ENCODE assay signal across 18 cellular contexts in the genomic region with DNA sequence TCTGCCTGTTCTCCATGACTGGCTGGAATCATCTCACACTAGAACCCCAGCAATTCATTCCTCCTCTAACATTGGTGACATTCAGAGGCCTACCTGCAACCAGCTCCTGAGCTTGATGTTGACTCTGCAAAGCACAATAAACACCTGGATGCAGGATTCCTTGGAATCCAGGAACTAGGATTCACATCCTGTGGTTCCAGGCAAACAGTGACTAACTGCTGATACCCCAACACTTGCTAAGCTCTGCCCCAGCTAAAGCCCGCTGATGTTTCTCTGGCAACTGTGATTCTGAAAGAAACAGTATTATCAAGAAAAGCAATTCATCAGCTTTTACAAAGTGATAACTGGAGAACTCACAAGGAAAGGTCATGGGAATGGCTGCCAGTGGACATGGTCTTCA. TPM values are rescaled to one million over a fixed set of nuclear protein-coding genes. Genes with fewer than 3 reads are reported as not detected.
DNase-seq lines count a peak whose midpoint lies in the region; FAIRE-seq and TF ChIP-seq lines count a peak whose summit lies in the region.
"Had no signal": no experiment of that assay in that cellular context is flagged by ENCODE, and none has a peak within 500 bp of the region (broad histone marks: within the 10 kb centered on the region; RNA-seq: fewer than 3 reads in every experiment).

No MANE protein-coding gene starts in this region.

- H3K27me3 Mint-ChIP-seq in endodermal cell (ENCODE audit: insufficient read depth) = no peaks in the 10 kb centered on the region
- H3K27me3 Mint-ChIP-seq: activated CD4-positive, alpha-beta T cell treated with anti-CD3 and anti-CD28 coated beads, Interleukin-2, amount 10 ng/mL, durations not matched to agents 7 days and 5 days; stimulated activated naive CD8-positive, alpha-beta T cell treated with anti-CD3 and anti-CD28 coated beads, Interleukin-15, Interleukin-2, amounts not matched to agents 100 ng/mL and 50 ng/mL, for 24 hours; type B pancreatic cell had no signal

- H3K9me3 ChIP-seq in endodermal cell (ENCODE audit: control insufficient read depth, low read length) = no peaks in the 10 kb centered on the region
- H3K9me3 ChIP-seq: colonic mucosa had no signal

- H3K27ac Mint-ChIP-seq in endodermal cell = peak overlapping the region; percentile 61
- H3K27ac Mint-ChIP-seq: activated CD4-positive, alpha-beta T cell treated with anti-CD3 and anti-CD28 coated beads, Interleukin-2, amount 10 ng/mL, durations not matched to agents 7 days and 5 days; stimulated activated naive CD8-positive, alpha-beta T cell treated with anti-CD3 and anti-CD28 coated beads, Interleukin-15, Interleukin-2, amounts not matched to agents 100 ng/mL and 50 ng/mL, for 24 hours had no signal

- peaks cover 10% of the 10 kb centered on the region for H3K36me3 ChIP-seq in endodermal cell (ENCODE audit: control insufficient read depth, insufficient read depth, low read length)
- H3K36me3 ChIP-seq: colonic mucosa had no signal

- H3K27me3 ChIP-seq in endodermal cell (ENCODE audit: control insufficient read depth, insufficient read depth, low read length, poor library complexity, severe bottlenecking) = no peaks in the 10 kb centered on the region
- H3K27me3 ChIP-seq: colonic mucosa had no signal

- no peaks in the 10 kb centered on the region for H3K4me1 ChIP-seq in endodermal cell (ENCODE audit: control insufficient read depth, insufficient read depth, low read length)
- H3K4me1 ChIP-seq: colonic mucosa had no signal

- peaks cover 16% of the 10 kb centered on the region for H3K36me3 Mint-ChIP-seq in endodermal cell (ENCODE audit: low read depth)

- no peaks in the 10 kb centered on the region for H3K9me3 Mint-ChIP-seq in endodermal cell
- H3K9me3 Mint-ChIP-seq: activated CD4-positive, alpha-beta T cell treated with anti-CD3 and anti-CD28 coated beads, Interleukin-2, amount 10 ng/mL, durations not matched to agents 7 days and 5 days; stimulated activated naive CD8-positive, alpha-beta T cell treated with anti-CD3 and anti-CD28 coated beads, Interleukin-15, Interleukin-2, amounts not matched to agents 100 ng/mL and 50 ng/mL, for 24 hours; type B pancreatic cell had no signal

- H3K4me1 Mint-ChIP-seq in endodermal cell = peaks cover 7% of the 10 kb centered on the region

- FAIRE-seq in GM19239 (lab: Jason Lieb, UNC) = peak; percentile 23
- FAIRE-seq: endothelial cell of umbilical vein, TTC549 had no signal

- no peak overlapping the region for H3K9ac ChIP-seq in endodermal cell (ENCODE audit: extremely low read depth, low read length, poor library complexity, severe bottlenecking)

- TF ChIP-seq CTCF in endodermal cell (conservative IDR thresholded peaks at IDR 0.05) = no peak

- no peak overlapping the region for H3K4me3 Mint-ChIP-seq in endodermal cell
- H3K4me3 Mint-ChIP-seq: activated CD4-positive, alpha-beta T cell treated with anti-CD3 and anti-CD28 coated beads, Interleukin-2, amount 10 ng/mL, durations not matched to agents 7 days and 5 days; stimulated activated naive CD8-positive, alpha-beta T cell treated with anti-CD3 and anti-CD28 coated beads, Interleukin-15, Interleukin-2, amounts not matched to agents 100 ng/mL and 50 ng/mL, for 24 hours; type B pancreatic cell had no signal

- DNase-seq in GM19239 (ENCODE audit: insufficient read length, low spot score) (no peak), NCI-H226 (peak; percentile 86), endodermal cell (peak; percentile 75), non-pigmented ciliary epithelial cell (ENCODE audit: low read depth) (peak; percentile 14), NCI-H526 (lab: John Stamatoyannopoulos, UW) (no peak), NCI-H1092 (lab: John Stamatoyannopoulos, UW) (no peak), COLO668 (lab: John Stamatoyannopoulos, UW; ENCODE audit: unreplicated experiment) (no peak)
- DNase-seq: activated CD4-positive, alpha-beta T cell treated with anti-CD3 and anti-CD28 coated beads, Interleukin-2, amount 10 ng/mL, durations not matched to agents 7 days and 5 days; activated naive CD4-positive, alpha-beta T cell; activated T-cell treated with anti-CD3 and anti-CD28 coated beads for 4 hours; colonic mucosa; COR-L47; foreskin melanocyte; NCI-H1436 had no signal

- no peak overlapping the region for H3K27ac ChIP-seq in endodermal cell (ENCODE audit: low read depth, low read length)

- WGBS in endodermal cell (ENCODE audit: insufficient coverage in 1 of 2, insufficient read length in 1 of 2), 2 experiments = 82% methylated on average over 1 of the region's 1 CpG; no CpG with 5 or more reads in 1 of the 2 experiments

- H3K4me3 ChIP-seq in endodermal cell (ENCODE audit: low read length) = no peak overlapping the region
- H3K4me3 ChIP-seq: colonic mucosa had no signal

RNA-seq across cellular contexts. Expression of a gene that starts 29.2 kb away (rescaled TPM):
- 10 to 100 TPM in 1 of 2 donors, 1 to 10 TPM in 1; 7.7 to 10.4 TPM for total RNA-seq in endodermal cell
- polyA plus RNA-seq in endodermal cell (2013, experiment 1 of 2) = 3.6 TPM
- 3.1 TPM for polyA plus RNA-seq in endodermal cell (2013, experiment 2 of 2)

Comparison
In these comparisons a context has a peak if more than half of its experiments do, and no peak if none do; other contexts are left out.
1. DNase-seq: peak in NCI-H226 (single experiment), endodermal cell (single experiment) and non-pigmented ciliary epithelial cell (single experiment); none in GM19239 (single experiment), NCI-H526 (0 of 2), NCI-H1092 (single experiment) and COLO668 (single experiment).